In the genomic region with DNA sequence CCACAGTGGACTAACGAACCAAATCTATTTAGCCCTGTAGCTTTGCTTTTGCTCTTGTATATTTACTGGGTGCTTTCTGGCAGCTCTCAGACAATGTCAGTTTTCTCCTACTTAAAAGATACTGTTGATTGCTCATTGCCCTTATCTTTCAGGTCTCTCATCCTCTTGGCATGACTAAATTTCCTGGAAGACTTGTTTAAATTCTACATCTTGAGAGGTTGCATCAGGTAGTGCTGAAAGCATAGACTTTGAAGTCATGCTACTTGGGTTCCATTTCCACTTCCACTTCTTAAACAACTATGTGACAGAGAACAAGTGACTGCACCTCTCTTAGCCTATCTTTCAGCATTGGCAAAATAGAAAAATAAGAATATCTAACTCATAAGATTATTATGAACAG, we compare ENCODE assay signal across 26 cellular contexts. TPM values are rescaled to one million over a fixed set of nuclear protein-coding genes. Genes with fewer than 3 reads are reported as not detected.
"Had no signal": no experiment of that assay in that cellular context is flagged by ENCODE, and none has a peak within 500 bp of the region (broad histone marks: within the 10 kb centered on the region; RNA-seq: fewer than 3 reads in every experiment).

No MANE protein-coding gene starts in this region.

- H3K4me1 ChIP-seq: ascending aorta, colonic mucosa, gastroesophageal sphincter, testis, uterus had no signal

- H3K9me3 ChIP-seq: ascending aorta, colonic mucosa, esophagus squamous epithelium, gastroesophageal sphincter, right lobe of liver, testis, uterus had no signal

- DNase-seq: activated CD4-positive, CD25-positive, alpha-beta regulatory T cell treated with anti-CD3 and anti-CD28 coated beads, Interleukin-2, amount 50 U/mL, for 72 hours; activated effector memory CD4-positive, alpha-beta T cell treated with anti-CD3 and anti-CD28 coated beads, Interleukin-2, amount 50 U/mL, for 16 hours; activated naive CD4-positive, alpha-beta T cell treated with anti-CD3 and anti-CD28 coated beads, Interleukin-2, amount 10 ng/mL, durations not matched to agents 7 days and 5 days; brain microvascular endothelial cell; colonic mucosa; dorsolateral prefrontal cortex; effector memory CD8-positive, alpha-beta T cell; esophagus squamous epithelium; head of caudate nucleus; hypothalamus; naive B cell; occipital lobe; right lobe of liver; stimulated activated CD4-positive, alpha-beta T cell treated with anti-CD3 and anti-CD28 coated beads, Interleukin-2, amount 100 ng/mL, for 24 hours; T-helper 9 cell; testis; uterus had no signal

- H3K36me3 ChIP-seq: ascending aorta, brain microvascular endothelial cell, colonic mucosa, esophagus squamous epithelium, gastroesophageal sphincter, uterus had no signal

- H3K27ac ChIP-seq: ascending aorta, brain microvascular endothelial cell, colonic mucosa, dorsolateral prefrontal cortex, esophagus squamous epithelium, gastroesophageal sphincter, skin epidermis, testis, uterus had no signal

- ATAC-seq: effector memory CD8-positive, alpha-beta T cell; gastroesophageal sphincter; right lobe of liver; stimulated activated memory B cell treated with anti-CD40 and anti-IgM and Interleukin-4, amounts not matched to agents 10 μg/mL and 1 μg/mL and 100 μg/mL, for 72 hours had no signal

- H3K27me3 ChIP-seq: ascending aorta, brain microvascular endothelial cell, colonic mucosa, dorsolateral prefrontal cortex, esophagus squamous epithelium, gastroesophageal sphincter, right lobe of liver, testis, uterus had no signal

- H3K4me3 ChIP-seq: ascending aorta, colonic mucosa, dorsolateral prefrontal cortex, esophagus squamous epithelium, gastroesophageal sphincter, right lobe of liver, skin epidermis, testis, uterus had no signal

RNA-seq across cellular contexts. Expression of a gene that starts 8.4 kb away (rescaled TPM):
- total RNA-seq: neural crest cell; T-helper 1 cell treated with Interleukin-12 subunit alpha and Interleukin-12 subunit beta and Interleukin-4 antibody, amounts not matched to agents 30 ng/mL and 1 ng/mL, for 36 hours had no signal

RNA-seq across cellular contexts. Expression of a gene that starts 45.8 kb away (rescaled TPM):
- total RNA-seq: ascending aorta; dorsolateral prefrontal cortex; esophagus squamous epithelium; gastroesophageal sphincter; liver; mucosa of gallbladder; neural crest cell; occipital lobe; right lobe of liver; T-helper 1 cell treated with Interleukin-12 subunit alpha and Interleukin-12 subunit beta and Interleukin-4 antibody, amounts not matched to agents 30 ng/mL and 1 ng/mL, for 36 hours; testis; uterus had no signal
- polyA plus RNA-seq: adipose tissue, liver had no signal
